ENCODE assay signal across 12 cellular contexts in genomic region chr11:72719551-72719950, GRCh38. TPM values are rescaled to one million over a fixed set of nuclear protein-coding genes. Genes with fewer than 3 reads are reported as not detected.
DNase-seq lines count a peak whose midpoint lies in the region; ATAC-seq and TF ChIP-seq lines count a peak whose summit lies in the region.
"Had no signal": no experiment of that assay in that cellular context is flagged by ENCODE, and none has a peak within 500 bp of the region (broad histone marks: within the 10 kb centered on the region; RNA-seq: fewer than 3 reads in every experiment).

No MANE protein-coding gene starts in this region.

- H3K9me3 Mint-ChIP-seq in activated CD4-positive, alpha-beta T cell treated with anti-CD3 and anti-CD28 coated beads, Interleukin-2, amount 10 ng/mL, durations not matched to agents 24 days and 14 days = no peaks in the 10 kb centered on the region
- no peaks in the 10 kb centered on the region for H3K9me3 Mint-ChIP-seq in activated naive CD8-positive, alpha-beta T cell treated with anti-CD3 and anti-CD28 coated beads, Interleukin-2, amount 10 ng/mL, durations not matched to agents 7 days and 5 days

- TF ChIP-seq CTCF in GM13976 (IDR thresholded peaks at IDR 0.05; ENCODE audit: borderline replicate concordance, control extremely low read depth, extremely low read depth, insufficient read depth, missing control alignments) = no peak

- no peak for DNase-seq in activated CD4-positive, alpha-beta T cell treated with anti-CD3 and anti-CD28 coated beads, Interleukin-2, amount 10 ng/mL, durations not matched to agents 24 days and 14 days
- DNase-seq in activated CD4-positive, alpha-beta T cell treated with anti-CD3 and anti-CD28 coated beads for 1 hour = no peak
- DNase-seq in activated naive CD8-positive, alpha-beta T cell treated with anti-CD3 and anti-CD28 coated beads, Interleukin-2, amount 10 ng/mL, durations not matched to agents 7 days and 5 days = no peak
- DNase-seq in substantia nigra (lab: John Stamatoyannopoulos, UW) (no peak), GM13976 (ENCODE audit: low spot score) (no peak), OCI-M2 (lab: John Stamatoyannopoulos, UW; ENCODE audit: unreplicated experiment) (no peak)
- DNase-seq: cortex of kidney; kidney glomerular epithelial cell; NCI-H2227 treated with DMSO at 0.1 percent for 48 hours; stimulated activated CD4-positive, alpha-beta T cell treated with anti-CD3 and anti-CD28 coated beads, Interleukin-2, amount 100 ng/mL, for 48 hours had no signal

- H3K27ac ChIP-seq in layer of hippocampus (ENCODE audit: low read depth, low read length) (peak overlapping the region; percentile 89), substantia nigra (ENCODE audit: low read depth, low read length, poor library complexity, severe bottlenecking) (peak overlapping the region; percentile 55)

- peaks cover 50% of the 10 kb centered on the region for H3K4me1 Mint-ChIP-seq in activated CD4-positive, alpha-beta T cell treated with anti-CD3 and anti-CD28 coated beads, Interleukin-2, amount 10 ng/mL, durations not matched to agents 24 days and 14 days
- H3K4me1 Mint-ChIP-seq in activated naive CD8-positive, alpha-beta T cell treated with anti-CD3 and anti-CD28 coated beads, Interleukin-2, amount 10 ng/mL, durations not matched to agents 7 days and 5 days = peaks cover 34% of the 10 kb centered on the region

- intact Hi-C loops in activated CD4-positive, alpha-beta T cell treated with anti-CD3 and anti-CD28 coated beads, Interleukin-2, amount 10 ng/mL, durations not matched to agents 24 days and 14 days (cut with micrococcal nuclease) = no loop called here

- no peak for ATAC-seq in activated naive CD8-positive, alpha-beta T cell treated with anti-CD3 and anti-CD28 coated beads, Interleukin-2, amount 10 ng/mL, durations not matched to agents 7 days and 5 days (ENCODE audit: low read depth)
- ATAC-seq in GM21381 (IDR thresholded peaks at IDR 0.05; ENCODE audit: unreplicated experiment) = no peak

- no peaks in the 10 kb centered on the region for H3K27me3 Mint-ChIP-seq in activated CD4-positive, alpha-beta T cell treated with anti-CD3 and anti-CD28 coated beads, Interleukin-2, amount 10 ng/mL, durations not matched to agents 24 days and 14 days
- no peaks in the 10 kb centered on the region for H3K27me3 Mint-ChIP-seq in activated naive CD8-positive, alpha-beta T cell treated with anti-CD3 and anti-CD28 coated beads, Interleukin-2, amount 10 ng/mL, durations not matched to agents 7 days and 5 days

- in situ Hi-C loops in GM13976 (cut with MboI; ENCODE audit: low sequenced_read_pairs, unreplicated experiment) = no loop called here

- H3K27me3 ChIP-seq in layer of hippocampus (ENCODE audit: control insufficient read depth, insufficient read depth, low read length) = no peaks in the 10 kb centered on the region

- H3K36me3 Mint-ChIP-seq in activated CD4-positive, alpha-beta T cell treated with anti-CD3 and anti-CD28 coated beads, Interleukin-2, amount 10 ng/mL, durations not matched to agents 24 days and 14 days (ENCODE audit: low read depth) = peaks cover 15% of the 10 kb centered on the region
- peaks cover 2% of the 10 kb centered on the region for H3K36me3 Mint-ChIP-seq in activated naive CD8-positive, alpha-beta T cell treated with anti-CD3 and anti-CD28 coated beads, Interleukin-2, amount 10 ng/mL, durations not matched to agents 7 days and 5 days

- H3K27ac Mint-ChIP-seq in activated CD4-positive, alpha-beta T cell treated with anti-CD3 and anti-CD28 coated beads, Interleukin-2, amount 10 ng/mL, durations not matched to agents 24 days and 14 days = peak overlapping the region; percentile 94
- peak overlapping the region; percentile 93 for H3K27ac Mint-ChIP-seq in activated naive CD8-positive, alpha-beta T cell treated with anti-CD3 and anti-CD28 coated beads, Interleukin-2, amount 10 ng/mL, durations not matched to agents 7 days and 5 days

- POLR2A ChIA-PET in activated naive CD8-positive, alpha-beta T cell treated with anti-CD3 and anti-CD28 coated beads, Interleukin-2, amount 10 ng/mL, durations not matched to agents 7 days and 5 days (lab: Charles Lee) = no interaction called here

- peak overlapping the region; percentile 95 for H3K4me3 Mint-ChIP-seq in activated CD4-positive, alpha-beta T cell treated with anti-CD3 and anti-CD28 coated beads, Interleukin-2, amount 10 ng/mL, durations not matched to agents 24 days and 14 days
- peak overlapping the region; percentile 90 for H3K4me3 Mint-ChIP-seq in activated naive CD8-positive, alpha-beta T cell treated with anti-CD3 and anti-CD28 coated beads, Interleukin-2, amount 10 ng/mL, durations not matched to agents 7 days and 5 days

RNA-seq across cellular contexts. Expression of gene ARAP1, which starts 32.7 kb away (rescaled TPM):
- total RNA-seq in activated CD4-positive, alpha-beta T cell treated with anti-CD3 and anti-CD28 coated beads, Interleukin-2, amount 10 ng/mL, durations not matched to agents 24 days and 14 days = 76.9 and 81.5 TPM in 2 replicates
- 100 to 1,000 TPM; 129 to 134 TPM for total RNA-seq in activated naive CD8-positive, alpha-beta T cell treated with anti-CD3 and anti-CD28 coated beads, Interleukin-2, amount 10 ng/mL, durations not matched to agents 7 days and 5 days

RNA-seq across cellular contexts. Expression of gene PDE2A, which starts 45.3 kb away (rescaled TPM):
- total RNA-seq in activated CD4-positive, alpha-beta T cell treated with anti-CD3 and anti-CD28 coated beads, Interleukin-2, amount 10 ng/mL, durations not matched to agents 24 days and 14 days = 0.33 and 0.43 TPM in 2 replicates
- total RNA-seq in activated naive CD8-positive, alpha-beta T cell treated with anti-CD3 and anti-CD28 coated beads, Interleukin-2, amount 10 ng/mL, durations not matched to agents 7 days and 5 days = under 1 TPM in 1 of 2 experiments, not detected in 1; 0.83 TPM
